Comparison of ENCODE assay signal across 1 cellular context in genomic region chr2:96407041-96407918, GRCh38.
TF ChIP-seq lines count a peak whose summit lies in the region.

No MANE protein-coding gene starts in this region.

TF ChIP-seq in HepG2, 621 proteins besides CTCF, POLR2A, EP300 and RAD21 (continued from another document and continues in another):
- TF ChIP-seq GRHL1 (CRISPR knock-in tag; conservative IDR thresholded peaks at IDR 0.05): no peak
- TF ChIP-seq PATZ1 (CRISPR knock-in tag; IDR thresholded peaks at IDR 0.05): peak; percentile 93
- no peak for TF ChIP-seq TARDBP (CRISPR knock-in tag; IDR thresholded peaks at IDR 0.05)
- peak; percentile 57 for TF ChIP-seq KDM2A (CRISPR knock-in tag; IDR thresholded peaks at IDR 0.05; ENCODE audit: borderline replicate concordance, low read depth)
- peak; percentile 68; the same call in 1 of the 2 replicates for TF ChIP-seq HDAC1 (CRISPR knock-in tag; IDR thresholded peaks at IDR 0.05)
- peak; percentile 24; the same call in 1 of the 2 replicates for TF ChIP-seq ZNF225 (CRISPR knock-in tag; IDR thresholded peaks at IDR 0.05)
- no peak for TF ChIP-seq PPARG (CRISPR knock-in tag; conservative IDR thresholded peaks at IDR 0.05)
- no peak for TF ChIP-seq NR2C2 (CRISPR knock-in tag; IDR thresholded peaks at IDR 0.05; ENCODE audit: borderline replicate concordance)
- TF ChIP-seq ZNF20 (CRISPR knock-in tag; IDR thresholded peaks at IDR 0.05): no peak
- no peak for TF ChIP-seq ZNF446 (CRISPR knock-in tag; IDR thresholded peaks at IDR 0.05)
- no peak for TF ChIP-seq SP2 (CRISPR knock-in tag; IDR thresholded peaks at IDR 0.05)
- TF ChIP-seq ZNF784 (CRISPR knock-in tag; IDR thresholded peaks at IDR 0.05; ENCODE audit: borderline replicate concordance): peak; percentile 84
- peak; percentile 95 for TF ChIP-seq HIC2 (CRISPR knock-in tag; IDR thresholded peaks at IDR 0.05; ENCODE audit: low read depth)
- no peak for TF ChIP-seq FOXO4 (CRISPR knock-in tag; conservative IDR thresholded peaks at IDR 0.05)
- TF ChIP-seq ZFX (CRISPR knock-in tag; IDR thresholded peaks at IDR 0.05; ENCODE audit: low read depth): peak; percentile 52; the same call in 1 of the 2 replicates
- no peak for TF ChIP-seq PLSCR1 (CRISPR knock-in tag; IDR thresholded peaks at IDR 0.05; ENCODE audit: borderline replicate concordance)
- TF ChIP-seq ZNF549 (CRISPR knock-in tag; IDR thresholded peaks at IDR 0.05): no peak
- TF ChIP-seq MEIS2 (CRISPR knock-in tag; IDR thresholded peaks at IDR 0.05): 0 out of 2 replicates have a peak, but pooled peaks have one; percentile 52
- peak; percentile 41; the same call in 1 of the 2 replicates for TF ChIP-seq ZHX2 (IDR thresholded peaks at IDR 0.05; ENCODE audit: low read depth)
- TF ChIP-seq ZHX2 (CRISPR knock-in tag; IDR thresholded peaks at IDR 0.05; ENCODE audit: borderline replicate concordance): peak; percentile 41; the same call in 1 of the 2 replicates
- TF ChIP-seq MAFG (CRISPR knock-in tag; IDR thresholded peaks at IDR 0.05): no peak
- no peak for TF ChIP-seq PBX3 (CRISPR knock-in tag; IDR thresholded peaks at IDR 0.05; ENCODE audit: borderline replicate concordance)
- TF ChIP-seq ZNF740 (CRISPR knock-in tag; IDR thresholded peaks at IDR 0.05): no peak
- peak; percentile 24; the same call in 1 of the 2 replicates for TF ChIP-seq ZNF143 (CRISPR knock-in tag; IDR thresholded peaks at IDR 0.05)
- peak; percentile 89 for TF ChIP-seq FOXA3 (CRISPR knock-in tag; IDR thresholded peaks at IDR 0.05)
- no peak for TF ChIP-seq MYPOP (CRISPR knock-in tag; IDR thresholded peaks at IDR 0.05)
- TF ChIP-seq IRF2 (CRISPR knock-in tag; IDR thresholded peaks at IDR 0.05): peak; percentile 62; the same call in 1 of the 2 replicates
- 0 out of 2 replicates have a peak, but pooled peaks have one; percentile 24 for TF ChIP-seq ZBTB26 (CRISPR knock-in tag; IDR thresholded peaks at IDR 0.05; ENCODE audit: borderline replicate concordance)
- peak; percentile 56; the same call in 1 of the 2 replicates for TF ChIP-seq ZNF281 (CRISPR knock-in tag; IDR thresholded peaks at IDR 0.05; ENCODE audit: borderline replicate concordance)
- no peak for TF ChIP-seq ARID2 (CRISPR knock-in tag; IDR thresholded peaks at IDR 0.05; ENCODE audit: borderline replicate concordance)
- no peak for TF ChIP-seq ZNF251 (CRISPR knock-in tag; IDR thresholded peaks at IDR 0.05)
- TF ChIP-seq THAP11 (CRISPR knock-in tag; IDR thresholded peaks at IDR 0.05): peak; percentile 57
- TF ChIP-seq ZFAT (CRISPR knock-in tag; conservative IDR thresholded peaks at IDR 0.05): no peak
- peak; percentile 98 for TF ChIP-seq SMC3 (IDR thresholded peaks at IDR 0.05; ENCODE audit: low read length)
- TF ChIP-seq ZNF547 (CRISPR knock-in tag; IDR thresholded peaks at IDR 0.05): no peak
